ENCODE assay signal across 26 cellular contexts in genomic region chr10:117565068-117565467, GRCh38.
"Had no signal": no experiment of that assay in that cellular context is flagged by ENCODE, and none has a peak within 500 bp of the region (broad histone marks: within the 10 kb centered on the region; RNA-seq: fewer than 3 reads in every experiment).

No MANE protein-coding gene starts in this region.

- H3K27ac ChIP-seq: left ventricle myocardium inferior, pancreas, prostate gland, sigmoid colon, spleen, suprapubic skin, thoracic aorta, tibial artery, upper lobe of right lung had no signal

- ATAC-seq: left colon; mucosa of descending colon; naive thymus-derived CD4-positive, alpha-beta T cell; natural killer cell treated with Interleukin-12 subunit alpha and Interleukin-12 subunit beta and Interleukin-15 and Interleukin-18, amount 100 ng/mL, for 72 hours; pancreas; right cardiac atrium; stimulated activated effector memory CD8-positive, alpha-beta T cell treated with anti-CD3 and anti-CD28 coated beads, Interleukin-12 subunit alpha, Interleukin-12 subunit beta, amount 100 ng/mL, for 72 hours; upper lobe of right lung had no signal

- H3K4me3 ChIP-seq: left ventricle myocardium inferior, lung, mucosa of descending colon, pancreas, prostate gland, sigmoid colon, spleen, suprapubic skin, thoracic aorta, tibial artery, upper lobe of right lung had no signal

- H3K36me3 ChIP-seq: left ventricle myocardium inferior, pancreas, prostate gland, sigmoid colon, spleen, suprapubic skin, thoracic aorta, tibial artery, upper lobe of right lung had no signal

- DNase-seq: hypothalamus; immature natural killer cell; kidney; left colon; left ventricle myocardium inferior; mesendoderm; mucosa of descending colon; naive thymus-derived CD4-positive, alpha-beta T cell; nucleus accumbens; pancreas; retina; right cardiac atrium; sigmoid colon; small intestine; stimulated activated CD4-positive, alpha-beta T cell treated with anti-CD3 and anti-CD28 coated beads, Interleukin-4, amount 100 ng/mL, for 24 hours; stimulated activated naive CD4-positive, alpha-beta T cell; tibial artery; trophoblast cell; upper lobe of right lung had no signal

- H3K9me3 ChIP-seq: left ventricle myocardium inferior, mucosa of descending colon, pancreas, prostate gland, sigmoid colon, spleen, suprapubic skin, thoracic aorta, tibial artery, upper lobe of right lung had no signal

- H3K4me1 ChIP-seq: left ventricle myocardium inferior, pancreas, prostate gland, sigmoid colon, spleen, suprapubic skin, tibial artery, upper lobe of right lung had no signal
